In genomic region chr1:235893840-235894239, GRCh38 we compare ENCODE assay signal across 19 cellular contexts.
"Had no signal": no experiment of that assay in that cellular context is flagged by ENCODE, and none has a peak within 500 bp of the region (broad histone marks: within the 10 kb centered on the region; RNA-seq: fewer than 3 reads in every experiment).

No MANE protein-coding gene starts in this region.

- H3K36me3 ChIP-seq: neural progenitor cell, tibial artery, vagina had no signal

- H2AFZ ChIP-seq: neural progenitor cell had no signal

- H3K9me3 ChIP-seq: tibial artery, vagina had no signal

- H3K36me3 Mint-ChIP-seq: activated naive CD8-positive, alpha-beta T cell; neural progenitor cell; WTC11 had no signal

- H3K4me3 Mint-ChIP-seq: activated CD4-positive, alpha-beta T cell treated with anti-CD3 and anti-CD28 coated beads for 36 hours; activated naive CD8-positive, alpha-beta T cell; effector memory CD8-positive, alpha-beta T cell; naive thymus-derived CD4-positive, alpha-beta T cell; neural progenitor cell; WTC11 had no signal

- DNase-seq: activated CD4-positive, alpha-beta T cell treated with anti-CD3 and anti-CD28 coated beads for 36 hours; activated CD4-positive, alpha-beta T cell treated with anti-CD3 and anti-CD28 coated beads, Interleukin-2, amount 50 U/mL, for 48 hours; dermis blood vessel endothelial cell; effector memory CD8-positive, alpha-beta T cell; foreskin fibroblast; islet precursor cell; midbrain; naive thymus-derived CD4-positive, alpha-beta T cell; stimulated activated CD4-positive, alpha-beta T cell treated with anti-CD3 and anti-CD28 coated beads, Interleukin-1b, Interleukin-23, amount 100 ng/mL, for 48 hours; stimulated activated CD8-positive, alpha-beta memory T cell treated with anti-CD3 and anti-CD28 coated beads, Interleukin-4, amount 100 ng/mL, for 48 hours; stimulated activated naive CD4-positive, alpha-beta T cell treated with Interleukin-2 at 50 U/mL for 16 hours; substantia nigra; tibial artery had no signal

- H3K4me1 Mint-ChIP-seq: neural progenitor cell had no signal

- H3K9me3 Mint-ChIP-seq: effector memory CD8-positive, alpha-beta T cell; naive thymus-derived CD4-positive, alpha-beta T cell; neural progenitor cell; WTC11 had no signal

- H3K4me2 ChIP-seq: neural progenitor cell had no signal

- H3K27me3 Mint-ChIP-seq: activated CD4-positive, alpha-beta T cell treated with anti-CD3 and anti-CD28 coated beads for 36 hours; activated naive CD8-positive, alpha-beta T cell; effector memory CD8-positive, alpha-beta T cell; naive thymus-derived CD4-positive, alpha-beta T cell had no signal

- H3K4me3 ChIP-seq: neural progenitor cell, tibial artery, vagina had no signal

- H3K27ac Mint-ChIP-seq: activated CD4-positive, alpha-beta T cell treated with anti-CD3 and anti-CD28 coated beads for 36 hours; activated naive CD8-positive, alpha-beta T cell; effector memory CD8-positive, alpha-beta T cell; naive thymus-derived CD4-positive, alpha-beta T cell; neural progenitor cell; WTC11 had no signal

- H3K9ac ChIP-seq: neural progenitor cell had no signal

- H3K27me3 ChIP-seq: neural progenitor cell, tibial artery, vagina had no signal

- H3K27ac ChIP-seq: epithelial cell of prostate, neural progenitor cell, tibial artery, vagina had no signal

- ATAC-seq: activated CD4-positive, alpha-beta T cell treated with anti-CD3 and anti-CD28 coated beads for 36 hours; effector memory CD8-positive, alpha-beta T cell; sciatic nerve; WTC11 had no signal

- H3K4me1 ChIP-seq: neural progenitor cell, tibial artery, vagina had no signal
